Comparison of ENCODE assay signal across 15 cellular contexts in genomic region chr9:4301302-4301701, GRCh38. TPM values are rescaled to one million over a fixed set of nuclear protein-coding genes. Genes with fewer than 3 reads are reported as not detected.
A peak's percentile ranks its signal among the peaks of the same experiment; 100 is the strongest.
DNase-seq lines count a peak whose midpoint lies in the region; ATAC-seq and TF ChIP-seq lines count a peak whose summit lies in the region.
"Had no signal": no experiment of that assay in that cellular context is flagged by ENCODE, and none has a peak within 500 bp of the region (broad histone marks: within the 10 kb centered on the region; RNA-seq: fewer than 3 reads in every experiment).

No MANE protein-coding gene starts in this region.

- H3K36me3 Mint-ChIP-seq in CD4-positive, CD25-positive, alpha-beta regulatory T cell: no peaks in the 10 kb centered on the region
- no peaks in the 10 kb centered on the region for H3K36me3 Mint-ChIP-seq in activated T-cell treated with anti-CD3 and anti-CD28 coated beads, Interleukin-2, amount 50 U/mL, for 4 hours (ENCODE audit: insufficient read depth)

- peaks cover 26% of the 10 kb centered on the region for H3F3A ChIP-seq in PC-9 (ENCODE audit: insufficient read depth, low read depth)

- POLR2A ChIA-PET in PC-9 (lab: Charles Lee; ENCODE audit: unreplicated experiment): no interaction called here

- H3K4me2 ChIP-seq in PC-9 (0 out of 2 replicates have a peak overlapping the region, but pooled peaks have one; percentile 49), osteoblast (ENCODE audit: insufficient read depth, low read length) (peak overlapping the region; percentile 75)

- H3K9me2 ChIP-seq in PC-9 (ENCODE audit: insufficient read depth): no peaks in the 10 kb centered on the region

- peaks cover 24% of the 10 kb centered on the region for H3K4me1 ChIP-seq in CD4-positive, CD25-positive, alpha-beta regulatory T cell (ENCODE audit: control insufficient read depth, insufficient read depth, low read length, poor library complexity, severe bottlenecking)
- H3K4me1 ChIP-seq in PC-9 (replicated peaks; ENCODE audit: insufficient read depth): peaks cover 31% of the 10 kb centered on the region
- peaks cover 45% of the 10 kb centered on the region for H3K4me1 ChIP-seq in osteoblast (ENCODE audit: insufficient read depth, low read length)
- H3K4me1 ChIP-seq: colonic mucosa, psoas muscle had no signal

- peaks cover 6% of the 10 kb centered on the region; the same call in 1 of the 2 replicates for H3K79me2 ChIP-seq in PC-9 (ENCODE audit: low read depth)
- H3K79me2 ChIP-seq in osteoblast (ENCODE audit: insufficient read depth, low read length): peaks cover 18% of the 10 kb centered on the region

- H3K9me3 ChIP-seq in CD4-positive, CD25-positive, alpha-beta regulatory T cell (ENCODE audit: control insufficient read depth in 2 of 2, low read length in 2 of 2): no peaks in the 10 kb centered on the region
- H3K9me3 ChIP-seq in PC-9 (ENCODE audit: insufficient read depth, low read depth) (no peaks in the 10 kb centered on the region), osteoblast (ENCODE audit: low read depth, low read length) (no peaks in the 10 kb centered on the region)
- H3K9me3 ChIP-seq: colonic mucosa, psoas muscle had no signal

- H3K36me3 ChIP-seq in CD4-positive, CD25-positive, alpha-beta regulatory T cell (ENCODE audit: control insufficient read depth, insufficient read depth, low read length): no peaks in the 10 kb centered on the region
- no peaks in the 10 kb centered on the region for H3K36me3 ChIP-seq in PC-9 (ENCODE audit: low read depth)
- no peaks in the 10 kb centered on the region for H3K36me3 ChIP-seq in osteoblast (ENCODE audit: insufficient read depth, low read length)
- H3K36me3 ChIP-seq: colonic mucosa had no signal

- no peak for DNase-seq in CD4-positive, CD25-positive, alpha-beta regulatory T cell
- DNase-seq in PC-9 (peak in 1 of 2 experiments; percentile 53), dedifferentiated amniotic fluid mesenchymal stem cell (ENCODE audit: extremely low spot score) (peak; percentile 30), osteoblast (ENCODE audit: insufficient read length, low spot score, missing footprints) (peak; percentile 77), medulla oblongata (ENCODE audit: extremely low spot score) (no peak), ureter (ENCODE audit: low spot score) (no peak), epidermal melanocyte (ENCODE audit: insufficient read length, low spot score) (no peak)
- no peak for DNase-seq in activated T-cell treated with anti-CD3 and anti-CD28 coated beads, Interleukin-2, amount 50 U/mL, for 4 hours
- DNase-seq: activated CD4-positive, alpha-beta T cell treated with anti-CD3 and anti-CD28 coated beads, Interleukin-2, amount 50 U/mL, for 48 hours; activated gamma-delta T cell treated with Interleukin-2 at 50 U/mL for 16 hours; colonic mucosa; NCI-H510A; psoas muscle; stimulated activated CD4-positive, alpha-beta T cell treated with anti-CD3 and anti-CD28 coated beads, Interleukin-4, amount 100 ng/mL, for 1 hour; stimulated activated naive CD4-positive, alpha-beta T cell treated with Interleukin-2 at 50 U/mL for 16 hours had no signal

- no peak for ATAC-seq in CD4-positive, CD25-positive, alpha-beta regulatory T cell (ENCODE audit: low read depth in 2 of 2)
- no peak for ATAC-seq in activated T-cell treated with anti-CD3 and anti-CD28 coated beads, Interleukin-2, amount 50 U/mL, for 4 hours

- no peak overlapping the region for H3K4me3 ChIP-seq in CD4-positive, CD25-positive, alpha-beta regulatory T cell (ENCODE audit: low read depth, low read length)
- H3K4me3 ChIP-seq in PC-9 (no peak overlapping the region), osteoblast (ENCODE audit: insufficient read depth, low read length) (no peak overlapping the region)
- H3K4me3 ChIP-seq: colonic mucosa, psoas muscle had no signal

- no peaks in the 10 kb centered on the region for H4K20me1 ChIP-seq in PC-9 (ENCODE audit: insufficient read depth)
- no peaks in the 10 kb centered on the region for H4K20me1 ChIP-seq in osteoblast (ENCODE audit: insufficient read depth, low read length)

- peaks cover 55% of the 10 kb centered on the region for H3K27me3 Mint-ChIP-seq in CD4-positive, CD25-positive, alpha-beta regulatory T cell
- H3K27me3 Mint-ChIP-seq in activated T-cell treated with anti-CD3 and anti-CD28 coated beads, Interleukin-2, amount 50 U/mL, for 4 hours (ENCODE audit: low read depth): peaks cover 40% of the 10 kb centered on the region

- H3K27ac Mint-ChIP-seq in CD4-positive, CD25-positive, alpha-beta regulatory T cell: no peak overlapping the region

- TF ChIP-seq CTCF in PC-9 (conservative IDR thresholded peaks at IDR 0.05) (no peak), osteoblast (IDR thresholded peaks at IDR 0.05; ENCODE audit: extremely low read depth, low read depth, low read length) (no peak)

- peaks cover 36% of the 10 kb centered on the region for H3K27me3 ChIP-seq in CD4-positive, CD25-positive, alpha-beta regulatory T cell (ENCODE audit: control insufficient read depth, insufficient read depth, low read length)
- no peaks in the 10 kb centered on the region for H3K27me3 ChIP-seq in PC-9 (ENCODE audit: insufficient read depth, low read depth)
- no peaks in the 10 kb centered on the region for H3K27me3 ChIP-seq in osteoblast (ENCODE audit: insufficient read depth, low read length)
- H3K27me3 ChIP-seq: colonic mucosa had no signal

- CTCF ChIA-PET in PC-9 (lab: Charles Lee): no interaction called here

- no peak overlapping the region for H3K27ac ChIP-seq in CD4-positive, CD25-positive, alpha-beta regulatory T cell (ENCODE audit: insufficient read depth, low read length, poor library complexity, severe bottlenecking)
- peak overlapping the region; percentile 30 for H3K27ac ChIP-seq in PC-9
- peak overlapping the region; percentile 99 for H3K27ac ChIP-seq in osteoblast (ENCODE audit: low read depth, low read length)
- H3K27ac ChIP-seq: colonic mucosa, psoas muscle had no signal

- H2AFZ ChIP-seq in PC-9 (no peak overlapping the region), osteoblast (ENCODE audit: low read length) (no peak overlapping the region)

- peaks cover 0 to 4% (median 0%) of the 10 kb centered on the region in 7 donors for H3K9me3 Mint-ChIP-seq in CD4-positive, CD25-positive, alpha-beta regulatory T cell
- no peaks in the 10 kb centered on the region for H3K9me3 Mint-ChIP-seq in activated T-cell treated with anti-CD3 and anti-CD28 coated beads, Interleukin-2, amount 50 U/mL, for 4 hours

- intact Hi-C loops in PC-9 (cut with micrococcal nuclease; ENCODE audit: unreplicated experiment): no loop called here

- peak overlapping the region in 3 of 4 donors; percentile 7 to 12 (median 10) for H3K4me3 Mint-ChIP-seq in CD4-positive, CD25-positive, alpha-beta regulatory T cell
- H3K4me3 Mint-ChIP-seq in activated T-cell treated with anti-CD3 and anti-CD28 coated beads, Interleukin-2, amount 50 U/mL, for 4 hours: no peak overlapping the region

- peaks cover 0 to 27% (median 12%) of the 10 kb centered on the region in 4 donors for H3K4me1 Mint-ChIP-seq in CD4-positive, CD25-positive, alpha-beta regulatory T cell
- H3K4me1 Mint-ChIP-seq in activated T-cell treated with anti-CD3 and anti-CD28 coated beads, Interleukin-2, amount 50 U/mL, for 4 hours (ENCODE audit: low read depth): peaks cover 46% of the 10 kb centered on the region

- BruUV-seq in PC-9 (replicated peaks; lab: Mats Ljungman, UMichigan): no TSS peak

RNA-seq across cellular contexts. Expression of gene GLIS3, which starts 1.4 kb away (rescaled TPM):
- 0.84 TPM for total RNA-seq in CD4-positive, CD25-positive, alpha-beta regulatory T cell
- polyA plus RNA-seq in CD4-positive, CD25-positive, alpha-beta regulatory T cell: under 1 TPM in 2 of 4 donors, not detected in 2; 0.11 to 0.69 TPM
- total RNA-seq in PC-9 (2021) (20.5 and 23.4 TPM in 2 replicates), osteoblast (55.4 and 80.0 TPM in 2 replicates), ureter (40.6 TPM)
- 1 to 10 TPM; 1.7 to 4.7 (median 2.9) TPM for total RNA-seq in activated T-cell treated with anti-CD3 and anti-CD28 coated beads, Interleukin-2, amount 50 U/mL, for 4 hours

Comparison
In these comparisons a context has a peak if more than half of its experiments do, and no peak if none do; other contexts are left out.
1. DNase-seq: peak in dedifferentiated amniotic fluid mesenchymal stem cell (single experiment) and osteoblast (single experiment); none in CD4-positive, CD25-positive, alpha-beta regulatory T cell (0 of 3), medulla oblongata (single experiment), ureter (single experiment), activated T-cell treated with anti-CD3 and anti-CD28 coated beads, Interleukin-2, amount 50 U/mL, for 4 hours (single experiment) and epidermal melanocyte (single experiment).